Comparison of ENCODE assay signal across 14 cellular contexts in genomic region chr2:195382186-195382585, GRCh38.
DNase-seq lines count a peak whose midpoint lies in the region; ATAC-seq and TF ChIP-seq lines count a peak whose summit lies in the region.
"Had no signal": no experiment of that assay in that cellular context is flagged by ENCODE, and none has a peak within 500 bp of the region (broad histone marks: within the 10 kb centered on the region; RNA-seq: fewer than 3 reads in every experiment).

No MANE protein-coding gene starts in this region.

- H3K27ac Mint-ChIP-seq in activated T-cell treated with anti-CD3 and anti-CD28 coated beads, Interleukin-2, amount 50 U/mL, for 24 hours = peak overlapping the region; percentile 74
- H3K27ac Mint-ChIP-seq: activated B cell treated with CpG ODN at 0.5 μM for 24 hours had no signal

- H3K27me3 Mint-ChIP-seq in activated T-cell treated with anti-CD3 and anti-CD28 coated beads, Interleukin-2, amount 50 U/mL, for 24 hours = no peaks in the 10 kb centered on the region
- H3K27me3 Mint-ChIP-seq: activated B cell treated with CpG ODN at 0.5 μM for 24 hours had no signal

- H3K36me3 Mint-ChIP-seq in activated T-cell treated with anti-CD3 and anti-CD28 coated beads, Interleukin-2, amount 50 U/mL, for 24 hours (ENCODE audit: low read depth) = no peaks in the 10 kb centered on the region

- H3K27me3 ChIP-seq in ascending aorta = no peaks in the 10 kb centered on the region

- no peak overlapping the region for H3K27ac ChIP-seq in ascending aorta
- H3K27ac ChIP-seq: C4-2B had no signal

- peak; percentile 61 for ATAC-seq in GM19043 (IDR thresholded peaks at IDR 0.05; ENCODE audit: low read depth, unreplicated experiment)
- ATAC-seq in mucosa of descending colon = peak; percentile 35
- no peak for ATAC-seq in GM19023 (IDR thresholded peaks at IDR 0.05; ENCODE audit: unreplicated experiment)

- intact Hi-C loops in mucosa of descending colon (cut with DNase I, micrococcal nuclease) = no loop called here
- intact Hi-C loops in ascending aorta (cut with DNase I) = no loop called here

- no peak overlapping the region for H3K4me3 Mint-ChIP-seq in activated T-cell treated with anti-CD3 and anti-CD28 coated beads, Interleukin-2, amount 50 U/mL, for 24 hours
- H3K4me3 Mint-ChIP-seq: activated B cell treated with CpG ODN at 0.5 μM for 24 hours had no signal

- H3K9me3 Mint-ChIP-seq in activated T-cell treated with anti-CD3 and anti-CD28 coated beads, Interleukin-2, amount 50 U/mL, for 24 hours = no peaks in the 10 kb centered on the region
- H3K9me3 Mint-ChIP-seq: activated B cell treated with CpG ODN at 0.5 μM for 24 hours had no signal

- H3K4me1 Mint-ChIP-seq in activated T-cell treated with anti-CD3 and anti-CD28 coated beads, Interleukin-2, amount 50 U/mL, for 24 hours (ENCODE audit: low read depth) = peaks cover 11% of the 10 kb centered on the region

- H3K4me1 ChIP-seq in mucosa of descending colon (ENCODE audit: low read depth) = no peaks in the 10 kb centered on the region
- H3K4me1 ChIP-seq in ascending aorta = no peaks in the 10 kb centered on the region

- no peak overlapping the region for H3K4me3 ChIP-seq in Jurkat, Clone E6-1 (ENCODE audit: low read length)
- H3K4me3 ChIP-seq in mucosa of descending colon (no peak overlapping the region), ascending aorta (no peak overlapping the region)

- DNase-seq in Jurkat, Clone E6-1 (ENCODE audit: low read depth, low spot score) = peak; percentile 94
- no peak for DNase-seq in activated T-cell treated with anti-CD3 and anti-CD28 coated beads, Interleukin-2, amount 50 U/mL, for 24 hours
- DNase-seq in mucosa of descending colon = no peak
- no peak for DNase-seq in ascending aorta (ENCODE audit: low spot score in 2 of 2)
- DNase-seq in NCI-H774 (lab: John Stamatoyannopoulos, UW) = no peak
- DNase-seq in GM19238 (ENCODE audit: insufficient read length, low spot score) = no peak
- DNase-seq: activated B cell treated with CpG ODN at 0.5 μM for 24 hours, GDM1, NCI-H1105 treated with DMSO at 0.1 percent for 48 hours, NCI-H526, SHP77 had no signal

- TF ChIP-seq CTCF in mucosa of descending colon (IDR thresholded peaks at IDR 0.05) = no peak
- TF ChIP-seq CTCF in ascending aorta (IDR thresholded peaks at IDR 0.05) = no peak

- no peaks in the 10 kb centered on the region for H3K36me3 ChIP-seq in mucosa of descending colon (ENCODE audit: low read depth)
- no peaks in the 10 kb centered on the region for H3K36me3 ChIP-seq in ascending aorta

- H3K9me3 ChIP-seq in mucosa of descending colon (no peaks in the 10 kb centered on the region), ascending aorta (no peaks in the 10 kb centered on the region)
